Comparison of ENCODE assay signal across 20 cellular contexts in the genomic region with DNA sequence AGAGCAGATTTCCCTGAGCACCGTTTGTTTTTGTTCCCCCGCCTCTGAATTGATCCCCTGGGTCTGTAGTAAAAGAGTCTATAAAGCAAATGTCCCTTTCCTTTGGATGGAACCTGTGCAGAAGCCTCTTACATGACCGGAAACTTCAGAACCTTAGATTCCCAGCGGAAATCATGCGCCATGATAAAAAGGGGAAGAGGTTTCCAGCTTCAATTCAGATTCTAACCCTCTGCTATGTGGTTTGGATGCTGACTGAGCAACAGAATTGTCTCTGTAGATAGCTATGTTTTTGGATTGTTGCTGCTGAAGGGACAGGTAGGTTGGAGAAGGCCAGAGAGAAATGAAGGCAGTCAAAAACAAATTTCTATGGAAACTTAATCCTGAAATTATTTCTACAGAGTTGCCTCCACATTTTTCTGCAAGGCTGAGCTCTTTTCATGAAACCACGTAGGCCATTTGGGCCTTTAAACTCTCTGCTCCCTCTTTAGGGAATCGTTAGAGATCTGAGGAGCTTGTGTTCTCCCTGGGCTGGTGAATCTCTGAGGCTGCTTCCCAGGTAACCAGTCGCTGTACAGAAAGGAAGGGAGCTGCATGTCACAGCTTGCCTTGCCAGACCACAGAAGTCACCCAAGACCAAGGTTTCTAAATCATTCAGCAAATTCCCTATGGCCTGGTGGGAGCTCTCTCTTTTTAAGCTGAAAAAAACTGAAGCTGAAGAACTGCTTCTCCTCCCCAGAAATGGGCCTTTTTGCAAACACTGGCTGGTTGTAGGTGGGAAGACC. TPM values are rescaled to one million over a fixed set of nuclear protein-coding genes. Genes with fewer than 3 reads are reported as not detected.
DNase-seq lines count a peak whose midpoint lies in the region; ATAC-seq, FAIRE-seq and TF ChIP-seq lines count a peak whose summit lies in the region.
"Had no signal": no experiment of that assay in that cellular context is flagged by ENCODE, and none has a peak within 500 bp of the region (broad histone marks: within the 10 kb centered on the region; RNA-seq: fewer than 3 reads in every experiment).

No MANE protein-coding gene starts in this region.

- no peak overlapping the region for H2BK120ac ChIP-seq in H1 (replicated peaks; ENCODE audit: low read depth, low read length)

- CTCF ChIA-PET in H1 (lab: Charles Lee; ENCODE audit: partially characterized antibody) = interaction anchor here (1.1 to 2.6 kb wide), 2 partner anchors 12 to 24 kb away, joined by 3 to 8 read pairs; no protein-coding TSS in a partner anchor

- TF ChIP-seq EP300 in H1 (IDR thresholded peaks at IDR 0.05; ENCODE audit: borderline replicate concordance in 1 of 2, low read depth in 2 of 2, low read length in 2 of 2) = no peak

- H3K56ac ChIP-seq in H1 (replicated peaks; ENCODE audit: insufficient read length, low read depth, low read length) = no peak overlapping the region

- H4K20me1 ChIP-seq in GM23338 (replicated peaks; ENCODE audit: insufficient read depth) = no peaks in the 10 kb centered on the region
- H4K20me1 ChIP-seq in H1 (replicated peaks in 1 of 2; ENCODE audit: control insufficient read depth in 1 of 2, insufficient read depth in 2 of 2, low read length in 2 of 2) = no peaks in the 10 kb centered on the region

- H2AFZ ChIP-seq in GM23338 = peak overlapping the region; percentile 87
- H2AFZ ChIP-seq in H1 (ENCODE audit: low read length) = peak overlapping the region; percentile 68; the same call in 1 of the 2 replicates

- TF ChIP-seq RAD21 in H1 (IDR thresholded peaks at IDR 0.05 in 1 of 2, conservative IDR thresholded peaks at IDR 0.05 in 1 of 2; ENCODE audit: low read depth in 2 of 2, low read length in 2 of 2) = no peak

- H3K4ac ChIP-seq in H1 (replicated peaks; ENCODE audit: insufficient read length, low read depth, low read length) = no peak overlapping the region

- H2BK20ac ChIP-seq in H1 (ENCODE audit: low read length) = no peak overlapping the region

- H4K5ac ChIP-seq in H1 (ENCODE audit: insufficient read length, low read depth, low read length) = no peak overlapping the region

- H3K9me3 Mint-ChIP-seq in GM23338 = no peaks in the 10 kb centered on the region
- peaks cover 24% of the 10 kb centered on the region for H3K9me3 Mint-ChIP-seq in nephron progenitor cell
- H3K9me3 Mint-ChIP-seq: CD4-positive, alpha-beta memory T cell had no signal

- H2BK12ac ChIP-seq in H1 (ENCODE audit: low read depth, low read length) = no peak overlapping the region

- intact Hi-C loops in uterus (cut with DNase I; ENCODE audit: low total_unique reads) = no loop called here

- H3K9me2 ChIP-seq in GM23338 (ENCODE audit: insufficient read depth) = peaks cover 25% of the 10 kb centered on the region; the same call in 1 of the 2 replicates

- no peak overlapping the region for H3K14ac ChIP-seq in H1 (ENCODE audit: insufficient read length)

- POLR2A ChIA-PET in H1 (lab: Charles Lee; ENCODE audit: partially characterized antibody) = no interaction called here

- no peak for FAIRE-seq in H1 (lab: Jason Lieb, UNC)
- FAIRE-seq: A549, GM12892, GM18507 had no signal

- H3K18ac ChIP-seq in H1 (ENCODE audit: extremely low read depth, low read length) = no peak overlapping the region

- H3K27me3 ChIP-seq in GM23338 (ENCODE audit: insufficient read depth) = no peaks in the 10 kb centered on the region
- H3K27me3 ChIP-seq in RWPE2 (ENCODE audit: insufficient read depth, poor library complexity, severe bottlenecking) = peaks cover 9% of the 10 kb centered on the region
- no peaks in the 10 kb centered on the region for H3K27me3 ChIP-seq in H1 (replicated peaks in 1 of 4; ENCODE audit: control insufficient read depth in 3 of 4, extremely low read depth in 1 of 4, insufficient read depth in 3 of 4, low read length in 3 of 4)
- H3K27me3 ChIP-seq in uterus = no peaks in the 10 kb centered on the region
- H3K27me3 ChIP-seq: SJSA1 had no signal

- H3K27ac Mint-ChIP-seq in GM23338 (no peak overlapping the region), nephron progenitor cell (peak overlapping the region; percentile 79)
- H3K27ac Mint-ChIP-seq: CD4-positive, alpha-beta memory T cell; IgD-negative memory B cell had no signal

- H3K79me1 ChIP-seq in H1 (ENCODE audit: low read depth, low read length) = no peaks in the 10 kb centered on the region

- H3K4me1 Mint-ChIP-seq in GM23338 = no peaks in the 10 kb centered on the region
- peaks cover 40% of the 10 kb centered on the region for H3K4me1 Mint-ChIP-seq in nephron progenitor cell
- H3K4me1 Mint-ChIP-seq: IgD-negative memory B cell had no signal

- 85% methylated on average over 8 of the region's 8 CpGs; no CpG with 5 or more reads in 1 of the 2 experiments for WGBS in H1 (ENCODE audit: extremely low coverage in 1 of 2, insufficient coverage in 1 of 2, insufficient read length in 1 of 2, insufficient replicate concordance in 2 of 2, low coverage in 1 of 2, low lambda C conversion rate in 2 of 2, missing lambda C conversion rate in 1 of 2), 2 experiments

- no peak overlapping the region for H3K23ac ChIP-seq in H1 (ENCODE audit: insufficient read length)

- no peaks in the 10 kb centered on the region for H3K23me2 ChIP-seq in H1 (ENCODE audit: low read depth, low read length)

- ATAC-seq in GM23338 = no peak
- ATAC-seq in RWPE2 (ENCODE audit: low read depth) = peak; percentile 71
- no peak for ATAC-seq in GM19397 (IDR thresholded peaks at IDR 0.05; ENCODE audit: unreplicated experiment)
- ATAC-seq: A549 had no signal

- H3K9me3 ChIP-seq in RWPE2 (ENCODE audit: severe bottlenecking) (no peaks in the 10 kb centered on the region), H1 (ENCODE audit: insufficient read depth in 2 of 2, low read depth in 1 of 2, low read length in 1 of 2) (no peaks in the 10 kb centered on the region), uterus (no peaks in the 10 kb centered on the region)
- H3K9me3 ChIP-seq: A549, SJSA1 had no signal

- no peaks in the 10 kb centered on the region for H3F3A ChIP-seq in GM23338 (replicated peaks; ENCODE audit: low read depth)

- H3K4me1 ChIP-seq in GM23338 (ENCODE audit: insufficient read depth) (no peaks in the 10 kb centered on the region), RWPE2 (ENCODE audit: insufficient read depth, poor library complexity, severe bottlenecking) (peaks cover 5% of the 10 kb centered on the region), H1 (replicated peaks in 1 of 4; ENCODE audit: control insufficient read depth in 3 of 4, insufficient read depth in 4 of 4, low read length in 3 of 4) (no peaks in the 10 kb centered on the region), uterus (no peaks in the 10 kb centered on the region)
- H3K4me1 ChIP-seq: A549, SJSA1 had no signal

- H2BK15ac ChIP-seq in H1 (ENCODE audit: low read length) = no peak overlapping the region

- DNase-seq in GM23338 (ENCODE audit: low spot score) (no peak), RWPE2 (ENCODE audit: low spot score) (no peak), H1 (ENCODE audit: low read depth in 1 of 2, low spot score in 2 of 2) (no peak), nephron progenitor cell (no peak), uterus (no peak)
- DNase-seq in activated CD4-positive, alpha-beta T cell treated with anti-CD3 and anti-CD28 coated beads for 4 hours = no peak
- DNase-seq: CD4-positive, alpha-beta memory T cell; DMS153; HCEC 1CT; NCI-H187; NCI-H2107; NCI-H524 had no signal

- H3K4me2 ChIP-seq in GM23338 = no peak overlapping the region
- H3K4me2 ChIP-seq in H1 (ENCODE audit: insufficient read depth in 1 of 2, low read depth in 2 of 2, low read length in 2 of 2) = no peak overlapping the region
- H3K4me2 ChIP-seq: A549 had no signal

- H3K27ac ChIP-seq in GM23338 (ENCODE audit: low read depth) = no peak overlapping the region
- H3K27ac ChIP-seq in RWPE2 (ENCODE audit: poor library complexity, severe bottlenecking) = no peak overlapping the region
- H3K27ac ChIP-seq in H1 (ENCODE audit: low read depth, low read length) = no peak overlapping the region
- no peak overlapping the region for H3K27ac ChIP-seq in uterus
- H3K27ac ChIP-seq: A549, SJSA1 had no signal

- no peak overlapping the region for H4K91ac ChIP-seq in H1 (replicated peaks; ENCODE audit: insufficient read length, low read length)

- H3K27me3 Mint-ChIP-seq in GM23338 (ENCODE audit: insufficient read depth, low read depth, poor library complexity) (no peaks in the 10 kb centered on the region), nephron progenitor cell (ENCODE audit: low read depth, poor library complexity) (peaks cover 5% of the 10 kb centered on the region)

- no peak overlapping the region for H2BK5ac ChIP-seq in H1 (ENCODE audit: low read depth, low read length)

- no peak overlapping the region for H2AK5ac ChIP-seq in H1 (ENCODE audit: low read depth, low read length)

- TF ChIP-seq CTCF in GM23338 (conservative IDR thresholded peaks at IDR 0.05; ENCODE audit: low read depth in 2 of 2) (no peak), RWPE2 (IDR thresholded peaks at IDR 0.05; ENCODE audit: poor library complexity, severe bottlenecking) (no peak), H1 (IDR thresholded peaks at IDR 0.05; ENCODE audit: control extremely low read depth in 1 of 3, insufficient read depth in 1 of 3, low read depth in 1 of 3, low read length in 3 of 3) (no peak), nephron progenitor cell (IDR thresholded peaks at IDR 0.05) (no peak), uterus (IDR thresholded peaks at IDR 0.05) (no peak)

- H3K36me3 ChIP-seq in GM23338 (ENCODE audit: insufficient read depth) = no peaks in the 10 kb centered on the region
- H3K36me3 ChIP-seq in RWPE2 (ENCODE audit: low read depth) = no peaks in the 10 kb centered on the region
- no peaks in the 10 kb centered on the region for H3K36me3 ChIP-seq in H1 (ENCODE audit: control insufficient read depth in 2 of 4, insufficient read depth in 4 of 4, low read length in 3 of 4)
- H3K36me3 ChIP-seq in uterus = no peaks in the 10 kb centered on the region
- H3K36me3 ChIP-seq: SJSA1 had no signal

- H4K8ac ChIP-seq in H1 (ENCODE audit: extremely low read depth, insufficient read depth, low read length) = no peak overlapping the region

- H3K36me3 Mint-ChIP-seq in GM23338 (ENCODE audit: low read depth) (no peaks in the 10 kb centered on the region), nephron progenitor cell (ENCODE audit: low read depth) (peaks cover 7% of the 10 kb centered on the region)
- H3K36me3 Mint-ChIP-seq: IgD-negative memory B cell had no signal

- TF ChIP-seq POLR2A in H1 (IDR thresholded peaks at IDR 0.05; ENCODE audit: control extremely low read depth in 1 of 2, low read depth in 2 of 2, low read length in 2 of 2) = no peak
- no peak for TF ChIP-seq POLR2A in uterus (IDR thresholded peaks at IDR 0.05)

- H3K4me3 ChIP-seq in GM23338 (no peak overlapping the region), RWPE2 (ENCODE audit: severe bottlenecking) (no peak overlapping the region), H1 (ENCODE audit: extremely low read depth in 1 of 4, insufficient read depth in 2 of 4, low read depth in 3 of 4, low read length in 4 of 4) (no peak overlapping the region), uterus (no peak overlapping the region)
- H3K4me3 ChIP-seq: A549, SJSA1 had no signal

- H3K9ac ChIP-seq in H1 (replicated peaks in 1 of 4; ENCODE audit: extremely low read depth in 1 of 4, low read depth in 3 of 4, low read length in 3 of 4) = no peak overlapping the region

- no peak overlapping the region for H3K4me3 Mint-ChIP-seq in GM23338
- no peak overlapping the region for H3K4me3 Mint-ChIP-seq in nephron progenitor cell
- H3K4me3 Mint-ChIP-seq: CD4-positive, alpha-beta memory T cell; IgD-negative memory B cell had no signal

- no peaks in the 10 kb centered on the region for H3K79me2 ChIP-seq in GM23338 (replicated peaks; ENCODE audit: insufficient read depth)
- H3K79me2 ChIP-seq in H1 (ENCODE audit: control insufficient read depth in 1 of 2, insufficient read depth in 2 of 2, low read length in 2 of 2) = no peaks in the 10 kb centered on the region

RNA-seq across cellular contexts. Expression of a gene that starts 28.7 kb away (rescaled TPM):
- not detected in 2 replicates for total RNA-seq in GM23338 (2014; rRNA removed; shearing (Covaris generic))
- polyA plus RNA-seq in GM23338 (2016; fragmentation: Nextera tagmentation; extraction: Ambion mirVana) = not detected in 2 replicates
- not detected in 2 replicates for total RNA-seq in H1 (2021; fragmentation: NEBNext Ultra II Directional; extraction: Animal tissue kit (Norgen Biotek cat#: 25700))
- not detected in 2 replicates for polyA plus RNA-seq in H1 (2011; rRNA removed)
- not detected for polyA plus RNA-seq in H1 (2011; cell fraction: cytosol; rRNA removed)
- polyA plus RNA-seq in H1 (2011; cell fraction: nucleus; rRNA removed) = not detected
- polyA plus RNA-seq in H1 (2012, experiment 1 of 2) = not detected in 4 replicates
- polyA plus RNA-seq in H1 (2012, experiment 2 of 2) = not detected
- not detected for polyA plus RNA-seq in H1 (2013, experiment 1 of 2)
- polyA plus RNA-seq in H1 (2013, experiment 2 of 2) = not detected
- not detected in 2 replicates for polyA minus RNA-seq in H1 (2011; rRNA and poly(A)+ RNA removed)
- not detected for polyA minus RNA-seq in H1 (2011; cell fraction: cytosol; rRNA and poly(A)+ RNA removed)
- not detected for polyA minus RNA-seq in H1 (2011; cell fraction: nucleus; rRNA and poly(A)+ RNA removed)
- total RNA-seq in uterus = not detected
- total RNA-seq: CD4-positive, alpha-beta memory T cell; LHCN-M2; SJSA1 had no signal
- polyA plus RNA-seq: A549; BJ; CD4-positive, alpha-beta memory T cell; IgD-negative memory B cell had no signal

RNA-seq across cellular contexts. Expression of a gene that starts 35.7 kb away (rescaled TPM):
- total RNA-seq in GM23338 (2014; rRNA removed; shearing (Covaris generic)) = not detected in 2 replicates
- not detected in 2 replicates for polyA plus RNA-seq in GM23338 (2016; fragmentation: Nextera tagmentation; extraction: Ambion mirVana)
- total RNA-seq in H1 (2021; fragmentation: NEBNext Ultra II Directional; extraction: Animal tissue kit (Norgen Biotek cat#: 25700)) = not detected in 2 replicates
- not detected in 2 replicates for polyA plus RNA-seq in H1 (2011; rRNA removed)
- not detected for polyA plus RNA-seq in H1 (2011; cell fraction: cytosol; rRNA removed)
- not detected for polyA plus RNA-seq in H1 (2011; cell fraction: nucleus; rRNA removed)
- polyA plus RNA-seq in H1 (2012, experiment 1 of 2) = not detected in 4 replicates
- not detected for polyA plus RNA-seq in H1 (2012, experiment 2 of 2)
- not detected for polyA plus RNA-seq in H1 (2013, experiment 1 of 2)
- not detected for polyA plus RNA-seq in H1 (2013, experiment 2 of 2)
- polyA minus RNA-seq in H1 (2011; rRNA and poly(A)+ RNA removed) = not detected in 2 replicates
- polyA minus RNA-seq in H1 (2011; cell fraction: cytosol; rRNA and poly(A)+ RNA removed) = not detected
- polyA minus RNA-seq in H1 (2011; cell fraction: nucleus; rRNA and poly(A)+ RNA removed) = not detected
- not detected for total RNA-seq in uterus
- total RNA-seq: CD4-positive, alpha-beta memory T cell; LHCN-M2; SJSA1 had no signal
- polyA plus RNA-seq: A549; BJ; CD4-positive, alpha-beta memory T cell; IgD-negative memory B cell had no signal

RNA-seq across cellular contexts. Expression of a gene that starts 58.6 kb away (rescaled TPM):
- total RNA-seq in GM23338 (2014; rRNA removed; shearing (Covaris generic)) = not detected in 2 replicates
- polyA plus RNA-seq in GM23338 (2016; fragmentation: Nextera tagmentation; extraction: Ambion mirVana) = not detected in 2 replicates
- total RNA-seq in H1 (2021; fragmentation: NEBNext Ultra II Directional; extraction: Animal tissue kit (Norgen Biotek cat#: 25700)) = not detected in 2 replicates
- not detected in 2 replicates for polyA plus RNA-seq in H1 (2011; rRNA removed)
- polyA plus RNA-seq in H1 (2011; cell fraction: cytosol; rRNA removed) = not detected
- polyA plus RNA-seq in H1 (2011; cell fraction: nucleus; rRNA removed) = not detected
- polyA plus RNA-seq in H1 (2012, experiment 1 of 2) = not detected in 4 replicates
- polyA plus RNA-seq in H1 (2012, experiment 2 of 2) = not detected
- polyA plus RNA-seq in H1 (2013, experiment 1 of 2) = not detected
- not detected for polyA plus RNA-seq in H1 (2013, experiment 2 of 2)
- not detected in 2 replicates for polyA minus RNA-seq in H1 (2011; rRNA and poly(A)+ RNA removed)
- polyA minus RNA-seq in H1 (2011; cell fraction: cytosol; rRNA and poly(A)+ RNA removed) = not detected
- polyA minus RNA-seq in H1 (2011; cell fraction: nucleus; rRNA and poly(A)+ RNA removed) = not detected
- not detected for total RNA-seq in uterus
- total RNA-seq: CD4-positive, alpha-beta memory T cell; LHCN-M2; SJSA1 had no signal
- polyA plus RNA-seq: A549; BJ; CD4-positive, alpha-beta memory T cell; IgD-negative memory B cell had no signal
